Comparison of ENCODE assay signal across 9 cellular contexts in the genomic region with DNA sequence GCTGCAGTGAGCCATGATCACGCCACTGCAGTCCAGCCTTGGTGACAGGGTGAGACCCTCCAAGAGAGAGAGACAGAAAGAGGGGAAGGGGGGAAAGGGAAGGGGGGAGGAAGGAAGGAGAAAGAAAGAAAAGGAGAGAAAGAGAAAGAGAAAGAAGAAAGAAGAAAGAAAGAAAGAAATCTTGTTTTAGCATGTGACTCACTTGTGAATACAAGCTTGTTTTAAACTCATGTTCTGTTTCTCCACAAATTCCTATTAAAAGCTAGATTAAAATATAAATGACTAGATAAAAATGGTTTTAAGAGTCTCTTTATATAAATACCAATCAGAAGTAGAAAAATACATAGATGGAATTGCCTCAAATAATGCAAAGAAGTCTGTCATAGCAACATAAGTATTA. TPM values are rescaled to one million over a fixed set of nuclear protein-coding genes. Genes with fewer than 3 reads are reported as not detected.
"Had no signal": no experiment of that assay in that cellular context is flagged by ENCODE, and none has a peak within 500 bp of the region (broad histone marks: within the 10 kb centered on the region; RNA-seq: fewer than 3 reads in every experiment).

No MANE protein-coding gene starts in this region.

- H3K27ac Mint-ChIP-seq: HFFc6 had no signal

- H3K36me3 ChIP-seq: HAP-1 had no signal

- H3K4me1 ChIP-seq: HAP-1 had no signal

- H3K4me3 Mint-ChIP-seq: HFFc6, IgD-negative memory B cell had no signal

- H3K9me3 ChIP-seq: HAP-1 had no signal

- ATAC-seq: HCT116 had no signal

- H3K4me3 ChIP-seq: HAP-1 had no signal

- DNase-seq: GOT3, H7, HFFc6, KG1 had no signal

RNA-seq across cellular contexts. Expression of gene LY86, which starts 51.0 kb away (rescaled TPM):
- total RNA-seq: H4, H7, HFFc6, HT-29 had no signal
